11 cellular contexts compared by ENCODE assay signal in the genomic region with DNA sequence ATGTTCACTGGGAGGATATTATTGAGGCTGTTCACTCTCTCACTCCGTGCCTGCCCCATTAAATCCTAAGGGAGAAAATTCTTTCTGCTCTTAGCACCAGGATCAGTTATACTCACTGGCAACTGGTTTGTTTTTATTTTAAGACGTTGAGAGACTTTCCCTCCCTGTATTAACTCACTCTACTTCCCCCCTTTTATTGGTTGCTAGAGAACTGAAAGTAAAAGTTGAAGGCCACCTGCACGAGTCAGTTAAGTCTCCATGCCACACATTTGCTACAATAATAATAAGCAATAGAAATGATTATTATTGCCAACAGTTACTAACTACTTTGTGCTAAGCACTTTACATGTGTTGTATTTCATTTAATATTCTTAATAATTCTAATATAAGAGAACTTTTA. TPM values are rescaled to one million over a fixed set of nuclear protein-coding genes. Genes with fewer than 3 reads are reported as not detected.
DNase-seq lines count a peak whose midpoint lies in the region; ATAC-seq, FAIRE-seq and TF ChIP-seq lines count a peak whose summit lies in the region.
"Not testable (repeated sequence)": the region's sequence is repeated elsewhere in the genome, so short reads cannot be mapped to it uniquely, and the experiment has no call there.
"Had no signal": no experiment of that assay in that cellular context is flagged by ENCODE, and none has a peak within 500 bp of the region (broad histone marks: within the 10 kb centered on the region; RNA-seq: fewer than 3 reads in every experiment).

No MANE protein-coding gene starts in this region.

- H3K4me1 ChIP-seq in OCI-LY3 (ENCODE audit: low read length): peaks cover 16% of the 10 kb centered on the region

- H3K27me3 ChIP-seq in OCI-LY3 (ENCODE audit: low read depth, low read length): not testable (repeated sequence)

- not testable (repeated sequence) for H4K20me1 ChIP-seq in OCI-LY3 (ENCODE audit: insufficient read depth, low read length)

- peak; percentile 6 for FAIRE-seq in D721Med (lab: Jason Lieb, UNC)
- FAIRE-seq in GM19239 (lab: Jason Lieb, UNC): peak; percentile 95

- DNase-seq in D721Med (ENCODE audit: insufficient read length, low spot score); GM19239 (ENCODE audit: insufficient read length, low spot score); natural killer cell treated with Interleukin-12 subunit alpha and Interleukin-12 subunit beta and Interleukin-15 and Interleukin-18, amount 100 ng/mL, for 72 hours (ENCODE audit: low spot score): not testable (repeated sequence)

- ATAC-seq in GM21576 (IDR thresholded peaks at IDR 0.05; ENCODE audit: unreplicated experiment): peak; percentile 91
- ATAC-seq in HG02938 (IDR thresholded peaks at IDR 0.05; ENCODE audit: unreplicated experiment): peak; percentile 81
- ATAC-seq in HG03520 (IDR thresholded peaks at IDR 0.05; ENCODE audit: unreplicated experiment): peak; percentile 72
- not testable (repeated sequence) for ATAC-seq in natural killer cell treated with Interleukin-12 subunit alpha and Interleukin-12 subunit beta and Interleukin-15 and Interleukin-18, amount 100 ng/mL, for 72 hours

- H3K9me3 ChIP-seq in OCI-LY3 (ENCODE audit: insufficient read depth, low read length): not testable (repeated sequence)

- peak overlapping the region; percentile 71 for H3K4me3 Mint-ChIP-seq in activated naive CD4-positive, alpha-beta T cell treated with anti-CD3 and anti-CD28 coated beads, Interleukin-2, amount 50 U/mL, for 24 hours
- peak overlapping the region; percentile 44 for H3K4me3 Mint-ChIP-seq in natural killer cell treated with Interleukin-12 subunit alpha and Interleukin-12 subunit beta and Interleukin-15 and Interleukin-18, amount 100 ng/mL, for 72 hours

- H3K27ac ChIP-seq in OCI-LY3 (ENCODE audit: low read length): peak overlapping the region; percentile 55

- not testable (repeated sequence) for H3K27me3 Mint-ChIP-seq in activated naive CD4-positive, alpha-beta T cell treated with anti-CD3 and anti-CD28 coated beads, Interleukin-2, amount 50 U/mL, for 24 hours; natural killer cell treated with Interleukin-12 subunit alpha and Interleukin-12 subunit beta and Interleukin-15 and Interleukin-18, amount 100 ng/mL, for 72 hours

- H3K9me3 Mint-ChIP-seq in activated naive CD4-positive, alpha-beta T cell treated with anti-CD3 and anti-CD28 coated beads, Interleukin-2, amount 50 U/mL, for 24 hours; natural killer cell treated with Interleukin-12 subunit alpha and Interleukin-12 subunit beta and Interleukin-15 and Interleukin-18, amount 100 ng/mL, for 72 hours: not testable (repeated sequence)

- H2AFZ ChIP-seq in OCI-LY3 (ENCODE audit: low read depth, low read length): peak overlapping the region; percentile 83

- peaks cover 19% of the 10 kb centered on the region for H3K4me1 Mint-ChIP-seq in activated naive CD4-positive, alpha-beta T cell treated with anti-CD3 and anti-CD28 coated beads, Interleukin-2, amount 50 U/mL, for 24 hours
- peaks cover 4 to 10% of the 10 kb centered on the region in 2 donors for H3K4me1 Mint-ChIP-seq in natural killer cell treated with Interleukin-12 subunit alpha and Interleukin-12 subunit beta and Interleukin-15 and Interleukin-18, amount 100 ng/mL, for 72 hours (ENCODE audit: low read depth in 2 of 2)

- 0 out of 2 replicates have a peak overlapping the region, but pooled peaks have one; percentile 27 for H3K9ac ChIP-seq in OCI-LY3 (ENCODE audit: low read length)

- TF ChIP-seq CTCF in D721Med (IDR thresholded peaks at IDR 0.05; ENCODE audit: insufficient read depth, missing control alignments); OCI-LY3 (IDR thresholded peaks at IDR 0.05; ENCODE audit: low read depth, low read length): not testable (repeated sequence)

- not testable (repeated sequence) for H3K27ac Mint-ChIP-seq in activated naive CD4-positive, alpha-beta T cell treated with anti-CD3 and anti-CD28 coated beads, Interleukin-2, amount 50 U/mL, for 24 hours; natural killer cell treated with Interleukin-12 subunit alpha and Interleukin-12 subunit beta and Interleukin-15 and Interleukin-18, amount 100 ng/mL, for 72 hours

- not testable (repeated sequence) for H3K36me3 ChIP-seq in OCI-LY3 (replicated peaks; ENCODE audit: low read depth, low read length)

- peak overlapping the region; percentile 33; the same call in 1 of the 2 replicates for H3K4me3 ChIP-seq in OCI-LY3 (ENCODE audit: low read length)

- not testable (repeated sequence) for H3K79me2 ChIP-seq in OCI-LY3 (ENCODE audit: low read length)

- not testable (repeated sequence) for H3K36me3 Mint-ChIP-seq in activated naive CD4-positive, alpha-beta T cell treated with anti-CD3 and anti-CD28 coated beads, Interleukin-2, amount 50 U/mL, for 24 hours; natural killer cell treated with Interleukin-12 subunit alpha and Interleukin-12 subunit beta and Interleukin-15 and Interleukin-18, amount 100 ng/mL, for 72 hours

- H3K4me2 ChIP-seq in OCI-LY3 (ENCODE audit: low read length): peak overlapping the region; percentile 53

RNA-seq across cellular contexts. Expression of gene ODAD2, which starts 40.5 kb away (rescaled TPM):
- not detected for total RNA-seq in natural killer cell treated with Interleukin-12 subunit alpha and Interleukin-12 subunit beta and Interleukin-15 and Interleukin-18, amount 100 ng/mL, for 72 hours
- total RNA-seq: activated T-helper 2 cell treated with anti-CD3 and anti-CD28 coated beads, Interferon-gamma antibody, Interleukin-2, Interleukin-4, amounts not matched to agents 10 μg/mL and 5 μg/mL and 100 μg/mL, durations not matched to agents 14 hours and 24 hours and 36 hours; gastrocnemius medialis; PC-9 had no signal
